15 cellular contexts compared by ENCODE assay signal in genomic region chr18:57466745-57467144, GRCh38. TPM values are rescaled to one million over a fixed set of nuclear protein-coding genes. Genes with fewer than 3 reads are reported as not detected.
DNase-seq lines count a peak whose midpoint lies in the region; ATAC-seq and TF ChIP-seq lines count a peak whose summit lies in the region.
"Had no signal": no experiment of that assay in that cellular context is flagged by ENCODE, and none has a peak within 500 bp of the region (broad histone marks: within the 10 kb centered on the region; RNA-seq: fewer than 3 reads in every experiment).

No MANE protein-coding gene starts in this region.

- no peak for TF ChIP-seq CTCF in chondrocyte (IDR thresholded peaks at IDR 0.05)

- peak; percentile 58 for ATAC-seq in HG03520 (IDR thresholded peaks at IDR 0.05; ENCODE audit: unreplicated experiment)
- peak; percentile 39 to 46 for ATAC-seq in stimulated activated naive B cell treated with anti-CD40 and anti-IgM and Interleukin-4, amounts not matched to agents 10 μg/mL and 1 μg/mL and 100 μg/mL, for 72 hours (replicated peaks)
- no peak for ATAC-seq in activated CD4-positive, CD25-positive, alpha-beta regulatory T cell treated with anti-CD3 and anti-CD28 coated beads, Interleukin-2, amount 50 U/mL, for 24 hours
- ATAC-seq: Panc1, T-cell had no signal

- peaks cover 35 to 52% of the 10 kb centered on the region in 2 donors for H3K27me3 Mint-ChIP-seq in stimulated activated naive B cell treated with anti-CD40 and anti-IgM and Interleukin-4, amounts not matched to agents 10 μg/mL and 1 μg/mL and 100 μg/mL, for 72 hours
- peaks cover 17% of the 10 kb centered on the region for H3K27me3 Mint-ChIP-seq in chondrocyte (ENCODE audit: low read depth)

- H3K4me3 Mint-ChIP-seq in stimulated activated naive B cell treated with anti-CD40 and anti-IgM and Interleukin-4, amounts not matched to agents 10 μg/mL and 1 μg/mL and 100 μg/mL, for 72 hours, result no peak overlapping the region
- H3K4me3 Mint-ChIP-seq in chondrocyte (ENCODE audit: unreplicated experiment), result no peak overlapping the region
- H3K4me3 Mint-ChIP-seq: activated naive CD8-positive, alpha-beta T cell treated with anti-CD3 and anti-CD28 coated beads for 36 hours; T-cell had no signal

- H3K4me1 Mint-ChIP-seq in stimulated activated naive B cell treated with anti-CD40 and anti-IgM and Interleukin-4, amounts not matched to agents 10 μg/mL and 1 μg/mL and 100 μg/mL, for 72 hours, result peaks cover 0 to 6% of the 10 kb centered on the region in 2 donors
- H3K4me1 Mint-ChIP-seq in chondrocyte (ENCODE audit: low read depth), result no peaks in the 10 kb centered on the region
- H3K4me1 Mint-ChIP-seq: activated naive CD8-positive, alpha-beta T cell treated with anti-CD3 and anti-CD28 coated beads for 36 hours; T-cell had no signal

- no peaks in the 10 kb centered on the region for H3K9me3 Mint-ChIP-seq in stimulated activated naive B cell treated with anti-CD40 and anti-IgM and Interleukin-4, amounts not matched to agents 10 μg/mL and 1 μg/mL and 100 μg/mL, for 72 hours
- H3K9me3 Mint-ChIP-seq in chondrocyte (ENCODE audit: low read depth), result no peaks in the 10 kb centered on the region
- H3K9me3 Mint-ChIP-seq: activated naive CD8-positive, alpha-beta T cell treated with anti-CD3 and anti-CD28 coated beads for 36 hours; T-cell had no signal

- peak; percentile 39 for DNase-seq in NCI-H2196 (lab: John Stamatoyannopoulos, UW; ENCODE audit: unreplicated experiment)
- DNase-seq in NCI-H2196 treated with DMSO at 0.1 percent for 48 hours (lab: John Stamatoyannopoulos, UW; ENCODE audit: unreplicated experiment), result no peak
- DNase-seq in SK-MEL-5 (ENCODE audit: low read depth, low spot score), result peak; percentile 1
- DNase-seq in stimulated activated naive B cell treated with anti-CD40 and anti-IgM and Interleukin-4, amounts not matched to agents 10 μg/mL and 1 μg/mL and 100 μg/mL, for 72 hours, result no peak
- no peak for DNase-seq in inferior parietal cortex (ENCODE audit: extremely low spot score)
- DNase-seq in chondrocyte (ENCODE audit: low spot score), result no peak
- DNase-seq: activated naive CD8-positive, alpha-beta T cell treated with anti-CD3 and anti-CD28 coated beads for 36 hours; DMS153; Kasumi-1; spleen; T-cell had no signal

- H3K27ac Mint-ChIP-seq in stimulated activated naive B cell treated with anti-CD40 and anti-IgM and Interleukin-4, amounts not matched to agents 10 μg/mL and 1 μg/mL and 100 μg/mL, for 72 hours, result no peak overlapping the region
- no peak overlapping the region for H3K27ac Mint-ChIP-seq in chondrocyte (ENCODE audit: unreplicated experiment)
- H3K27ac Mint-ChIP-seq: activated naive CD8-positive, alpha-beta T cell treated with anti-CD3 and anti-CD28 coated beads for 36 hours; T-cell had no signal

- H3K36me3 Mint-ChIP-seq in stimulated activated naive B cell treated with anti-CD40 and anti-IgM and Interleukin-4, amounts not matched to agents 10 μg/mL and 1 μg/mL and 100 μg/mL, for 72 hours, result no peaks in the 10 kb centered on the region
- H3K36me3 Mint-ChIP-seq in chondrocyte (ENCODE audit: low read depth), result no peaks in the 10 kb centered on the region
- H3K36me3 Mint-ChIP-seq: activated naive CD8-positive, alpha-beta T cell treated with anti-CD3 and anti-CD28 coated beads for 36 hours; T-cell had no signal

- in situ Hi-C loops in SK-MEL-5 (cut with HindIII; ENCODE audit: low pct_unique_long_range_greater_than_20kb, low sequenced_read_pairs), result no loop called here

RNA-seq across cellular contexts. Expression of gene ONECUT2, which starts 31.6 kb away (rescaled TPM):
- 1.8 and 2.0 TPM in 2 replicates for total RNA-seq in SK-MEL-5 (2014; rRNA removed; shearing (Covaris generic))
- 1.7 and 2.1 TPM in 2 replicates for polyA plus RNA-seq in SK-MEL-5 (2015; cell fraction: cytosol; rRNA removed)
- polyA plus RNA-seq in SK-MEL-5 (2015; cell fraction: nucleus; rRNA removed), result 7.8 and 9.8 TPM in 2 replicates
- total RNA-seq in chondrocyte, result 0.05 to 0.08 TPM (median 0.05 TPM) in 3 replicates
- total RNA-seq: activated naive CD8-positive, alpha-beta T cell treated with anti-CD3 and anti-CD28 coated beads for 36 hours had no signal
- polyA plus RNA-seq: cardiac muscle cell had no signal

Comparison
In these comparisons a context has a peak if more than half of its experiments do, and no peak if none do; other contexts are left out.
1. DNase-seq: peak in NCI-H2196 (single experiment) and SK-MEL-5 (single experiment); none in NCI-H2196 treated with DMSO at 0.1 percent for 48 hours (single experiment), stimulated activated naive B cell treated with anti-CD40 and anti-IgM and Interleukin-4, amounts not matched to agents 10 μg/mL and 1 μg/mL and 100 μg/mL, for 72 hours (single experiment), inferior parietal cortex (single experiment) and chondrocyte (single experiment).
2. ATAC-seq: peak in HG03520 (single experiment) and stimulated activated naive B cell treated with anti-CD40 and anti-IgM and Interleukin-4, amounts not matched to agents 10 μg/mL and 1 μg/mL and 100 μg/mL, for 72 hours (2 of 2); none in activated CD4-positive, CD25-positive, alpha-beta regulatory T cell treated with anti-CD3 and anti-CD28 coated beads, Interleukin-2, amount 50 U/mL, for 24 hours (0 of 2).